ENCODE assay signal across 21 cellular contexts in the genomic region with DNA sequence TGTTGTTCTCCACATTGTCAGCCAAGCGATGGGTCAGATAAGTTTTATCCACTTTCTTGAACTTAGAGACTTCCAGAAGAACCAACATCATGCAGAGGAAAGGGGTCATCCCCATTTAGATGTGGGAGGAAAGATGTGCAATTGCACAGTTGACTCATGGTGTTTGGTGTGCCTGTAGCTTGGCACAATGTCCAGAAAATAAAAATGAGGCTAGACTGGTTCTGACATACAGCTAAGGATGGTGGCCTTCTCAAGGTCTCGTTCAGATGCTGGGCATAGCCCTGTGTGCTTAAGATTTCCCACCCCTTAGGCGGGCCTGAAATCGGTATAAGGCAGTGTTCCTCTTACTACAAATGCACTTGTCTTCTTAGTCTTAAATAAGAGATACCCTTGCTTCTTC.
"Had no signal": no experiment of that assay in that cellular context is flagged by ENCODE, and none has a peak within 500 bp of the region (broad histone marks: within the 10 kb centered on the region; RNA-seq: fewer than 3 reads in every experiment).

No MANE protein-coding gene starts in this region.

- H3K27me3 ChIP-seq: vagina had no signal

- H3K4me1 ChIP-seq: vagina had no signal

- H3K27ac ChIP-seq: thoracic aorta, vagina, VCaP had no signal

- FAIRE-seq: colon, frontal cortex, islet of Langerhans had no signal

- DNase-seq: activated CD4-positive, alpha-beta T cell treated with anti-CD3 and anti-CD28 coated beads for 4 hours; activated CD4-positive, alpha-beta T cell treated with anti-CD3 and anti-CD28 coated beads, Interleukin-2, amount 50 U/mL, for 4 hours; activated effector memory CD4-positive, alpha-beta T cell treated with Interleukin-2 at 50 U/mL for 16 hours; activated naive CD4-positive, alpha-beta T cell treated with anti-CD3 and anti-CD28 coated beads for 36 hours; activated naive CD8-positive, alpha-beta T cell treated with anti-CD3 and anti-CD28 coated beads, Interleukin-2, amount 10 ng/mL, durations not matched to agents 7 days and 5 days; amniotic stem cell; dermis blood vessel endothelial cell; effector CD4-positive, alpha-beta T cell; left colon; midbrain; naive thymus-derived CD8-positive, alpha-beta T cell; right cardiac atrium; stimulated activated CD4-positive, alpha-beta T cell treated with anti-CD3 and anti-CD28 coated beads, Interleukin-2, amount 100 ng/mL, for 48 hours; stimulated activated naive CD4-positive, alpha-beta T cell treated with Interleukin-2 at 50 U/mL for 16 hours; trophoblast cell had no signal

- H3K36me3 ChIP-seq: thoracic aorta, vagina had no signal

- H3K4me3 ChIP-seq: thoracic aorta, vagina had no signal

- H3K9me3 ChIP-seq: thoracic aorta, vagina had no signal
